In genomic region chr20:61251529-61252393, GRCh38 we compare ENCODE assay signal across 1 cellular context.
TF ChIP-seq lines count a peak whose summit lies in the region.

TSS of gene CDH4 (plus strand) at chr20:61252261.

TF ChIP-seq in H1, 55 proteins besides CTCF, POLR2A, EP300 and RAD21:
- TF ChIP-seq RNF2 (IDR thresholded peaks at IDR 0.05; ENCODE audit: borderline replicate concordance, low read depth, low read length, missing control alignments, poor library complexity, severe bottlenecking) (peak; percentile 16), ATF2 (IDR thresholded peaks at IDR 0.05; ENCODE audit: low read length) (no peak), USF2 (IDR thresholded peaks at IDR 0.05; ENCODE audit: low read length) (no peak), BCL11A (IDR thresholded peaks at IDR 0.05; ENCODE audit: low read depth in 2 of 2, low read length in 2 of 2) (no peak), KDM4A (IDR thresholded peaks at IDR 0.05; ENCODE audit: low read depth, low read length, severe bottlenecking) (peak; percentile 65), EZH2 (IDR thresholded peaks at IDR 0.05; ENCODE audit: low read depth, low read length, severe bottlenecking) (peak; percentile 65), SUZ12 (IDR thresholded peaks at IDR 0.05; ENCODE audit: low read length) (peak; percentile 54; the same call in 1 of the 2 replicates), YY1 (IDR thresholded peaks at IDR 0.05; ENCODE audit: low read depth, low read length) (no peak), ASH2L (IDR thresholded peaks at IDR 0.05; ENCODE audit: low read length) (no peak), TAF1 (IDR thresholded peaks at IDR 0.05; ENCODE audit: low read depth, low read length) (peak; percentile 52; the same call in 1 of the 2 replicates)
